9 cellular contexts compared by ENCODE assay signal in the genomic region with DNA sequence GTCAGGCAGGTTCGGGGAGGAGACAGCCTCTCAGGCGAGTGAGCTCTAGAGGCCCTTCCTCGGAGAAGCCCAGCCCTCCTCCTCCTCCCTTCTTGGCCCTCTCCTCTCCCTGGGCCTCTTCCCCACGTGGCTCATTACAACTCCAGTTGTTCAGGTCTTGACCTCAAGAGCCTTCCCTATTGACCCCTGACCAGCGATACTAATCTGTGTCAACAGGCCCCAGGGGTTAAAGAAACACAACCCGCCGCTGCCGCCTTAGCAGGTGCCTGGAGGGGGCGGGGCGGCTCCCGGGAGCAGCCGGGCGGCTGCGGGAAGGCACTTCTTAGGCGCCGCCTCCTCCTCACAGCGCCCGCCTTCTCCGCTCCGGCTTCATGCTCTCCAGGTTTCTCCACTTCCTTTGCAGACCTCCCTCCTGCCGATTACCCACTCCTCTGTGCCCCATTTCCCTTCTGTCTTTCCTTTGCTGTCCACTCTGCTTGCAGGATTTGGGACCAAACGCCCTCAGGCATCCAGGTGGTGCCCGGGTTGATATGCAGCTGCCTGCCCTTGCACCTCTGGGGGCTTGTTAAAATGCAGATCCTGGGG. TPM values are rescaled to one million over a fixed set of nuclear protein-coding genes. Genes with fewer than 3 reads are reported as not detected.
DNase-seq lines count a peak whose midpoint lies in the region; FAIRE-seq and TF ChIP-seq lines count a peak whose summit lies in the region.
"Had no signal": no experiment of that assay in that cellular context is flagged by ENCODE, and none has a peak within 500 bp of the region (broad histone marks: within the 10 kb centered on the region; RNA-seq: fewer than 3 reads in every experiment).

No MANE protein-coding gene starts in this region.

- peak overlapping the region; percentile 21 for H3K4me3 ChIP-seq in A673 (ENCODE audit: low read depth, low read length, poor library complexity, severe bottlenecking)
- no peak overlapping the region for H3K4me3 ChIP-seq in HL-60 (replicated peaks; ENCODE audit: insufficient read depth, low read length)
- peak overlapping the region in 2 of 4 donors; percentile 15 to 25 for H3K4me3 ChIP-seq in Peyer's patch
- H3K4me3 ChIP-seq in endothelial cell of umbilical vein (replicated peaks in 1 of 3; ENCODE audit: insufficient read depth in 1 of 3, low read depth in 1 of 3, low read length in 3 of 3), result no peak overlapping the region
- peak overlapping the region; percentile 40 for H3K4me3 ChIP-seq in neural cell (ENCODE audit: low read length)
- no peak overlapping the region for H3K4me3 ChIP-seq in effector memory CD4-positive, alpha-beta T cell (ENCODE audit: insufficient read depth, low read depth, low read length, poor library complexity, severe bottlenecking)

- H3K27me3 ChIP-seq in A673 (replicated peaks; ENCODE audit: insufficient read depth, low read depth, low read length, poor library complexity), result no peaks in the 10 kb centered on the region
- no peaks in the 10 kb centered on the region for H3K27me3 ChIP-seq in HL-60 (ENCODE audit: insufficient read depth, poor library complexity, severe bottlenecking)
- no peaks in the 10 kb centered on the region for H3K27me3 ChIP-seq in Peyer's patch
- H3K27me3 ChIP-seq in endothelial cell of umbilical vein (ENCODE audit: control insufficient read depth in 2 of 2, insufficient read depth in 2 of 2, low read length in 2 of 2), result no peaks in the 10 kb centered on the region
- peaks cover 83% of the 10 kb centered on the region for H3K27me3 ChIP-seq in neural cell (ENCODE audit: insufficient read depth, low read depth, low read length)
- no peaks in the 10 kb centered on the region for H3K27me3 ChIP-seq in effector memory CD4-positive, alpha-beta T cell (replicated peaks; ENCODE audit: control insufficient read depth, insufficient read depth, low read length, poor library complexity, severe bottlenecking)

- BruUV-seq in A673 (replicated peaks; lab: Mats Ljungman, UMichigan), result no TSS peak
- BruUV-seq in endothelial cell of umbilical vein (replicated peaks; lab: Mats Ljungman, UMichigan), result no TSS peak

- dilution Hi-C loops in endothelial cell of umbilical vein (cut with MboI; ENCODE audit: extremely low pct_ligation_motif_present, low sequenced_read_pairs), result no loop called here

- no peaks in the 10 kb centered on the region for H3K9me1 ChIP-seq in endothelial cell of umbilical vein (replicated peaks; ENCODE audit: control insufficient read depth, extremely low read depth, insufficient read depth, low read length)

- TF ChIP-seq CTCF in A673 (conservative IDR thresholded peaks at IDR 0.05; ENCODE audit: low read depth, low read length) (no peak), HL-60 (IDR thresholded peaks at IDR 0.05; ENCODE audit: insufficient read depth, low read length) (no peak), Peyer's patch (IDR thresholded peaks at IDR 0.05) (no peak), endothelial cell of umbilical vein (IDR thresholded peaks at IDR 0.05; ENCODE audit: extremely low read depth in 1 of 2, insufficient read depth in 1 of 2, low read depth in 1 of 2, low read length in 2 of 2) (no peak), neural cell (IDR thresholded peaks at IDR 0.05; ENCODE audit: poor library complexity, severe bottlenecking) (no peak)

- CTCF ChIA-PET in A673 (lab: Charles Lee) (interaction anchor here (0.7 kb wide), 1 partner anchor 74 kb away, joined by 3 read pairs; no protein-coding TSS in a partner anchor), endothelial cell of umbilical vein (lab: Charles Lee) (interaction anchor here (1.5 to 15.7 kb wide), 4 partner anchors 9 to 42 kb away, joined by 3 to 463 read pairs (median 42); no protein-coding TSS in a partner anchor)

- H3K9ac ChIP-seq in endothelial cell of umbilical vein (replicated peaks; ENCODE audit: extremely low read depth, insufficient read depth, low read length) (no peak overlapping the region), neural cell (ENCODE audit: low read length) (no peak overlapping the region)

- H3F3A ChIP-seq in neural cell (ENCODE audit: insufficient read depth, low read length, poor library complexity, severe bottlenecking), result no peaks in the 10 kb centered on the region

- no peaks in the 10 kb centered on the region for H3K9me2 ChIP-seq in neural cell (ENCODE audit: insufficient read depth, low read length)

- H3K27ac ChIP-seq in A673 (ENCODE audit: low read depth, low read length, poor library complexity, severe bottlenecking) (peak overlapping the region; percentile 2), HL-60 (replicated peaks) (no peak overlapping the region), Peyer's patch (peak overlapping the region in 3 of 4 donors; percentile 42 to 65 (median 59)), endothelial cell of umbilical vein (ENCODE audit: insufficient read depth, low read depth, low read length) (no peak overlapping the region), neural cell (ENCODE audit: low read length) (no peak overlapping the region)
- no peak overlapping the region for H3K27ac ChIP-seq in effector memory CD4-positive, alpha-beta T cell (ENCODE audit: insufficient read depth, low read length, poor library complexity, severe bottlenecking)

- DNase-seq in A673 (ENCODE audit: low spot score) (peak; percentile 75), HL-60 (ENCODE audit: low read depth in 1 of 2, low spot score in 1 of 2) (peak; percentile 46 to 61), Peyer's patch (peak; percentile 22 to 86 (median 84)), endothelial cell of umbilical vein (ENCODE audit: low read depth, low spot score) (peak; percentile 49), KG1 (lab: John Stamatoyannopoulos, UW) (no peak), cortex of kidney (lab: John Stamatoyannopoulos, UW) (no peak)
- no peak for DNase-seq in effector memory CD4-positive, alpha-beta T cell

- H3K9me3 ChIP-seq in A673 (ENCODE audit: low read depth, low read length, poor library complexity, severe bottlenecking) (no peaks in the 10 kb centered on the region), Peyer's patch (no peaks in the 10 kb centered on the region), endothelial cell of umbilical vein (replicated peaks; ENCODE audit: control insufficient read depth, insufficient read depth, low read length) (no peaks in the 10 kb centered on the region), neural cell (ENCODE audit: low read length) (no peaks in the 10 kb centered on the region)
- H3K9me3 ChIP-seq in effector memory CD4-positive, alpha-beta T cell (ENCODE audit: control insufficient read depth, low read length), result no peaks in the 10 kb centered on the region

- H3K4me1 ChIP-seq in A673 (ENCODE audit: insufficient read depth, low read length, poor library complexity, severe bottlenecking) (peaks cover 55% of the 10 kb centered on the region), Peyer's patch (peaks cover 7 to 62% (median 10%) of the 10 kb centered on the region in 4 donors), endothelial cell of umbilical vein (ENCODE audit: control insufficient read depth, extremely low read depth, insufficient read depth, low read length) (peaks cover 53% of the 10 kb centered on the region)
- no peaks in the 10 kb centered on the region for H3K4me1 ChIP-seq in effector memory CD4-positive, alpha-beta T cell (ENCODE audit: control insufficient read depth, insufficient read depth, low read length, poor library complexity, severe bottlenecking)

- FAIRE-seq in endothelial cell of umbilical vein (lab: Jason Lieb, UNC), result peak; percentile 61
- FAIRE-seq: colon had no signal

- H3K36me3 ChIP-seq in A673 (ENCODE audit: insufficient read depth, low read length, poor library complexity, severe bottlenecking), result no peaks in the 10 kb centered on the region
- no peaks in the 10 kb centered on the region for H3K36me3 ChIP-seq in Peyer's patch
- H3K36me3 ChIP-seq in endothelial cell of umbilical vein (ENCODE audit: control insufficient read depth in 2 of 2, extremely low read depth in 1 of 2, insufficient read depth in 2 of 2, low read length in 2 of 2), result peaks cover 0 to 3% of the 10 kb centered on the region in 2 experiments
- H3K36me3 ChIP-seq in neural cell (ENCODE audit: insufficient read depth, low read length), result no peaks in the 10 kb centered on the region
- H3K36me3 ChIP-seq in effector memory CD4-positive, alpha-beta T cell (ENCODE audit: control insufficient read depth, insufficient read depth, low read length), result no peaks in the 10 kb centered on the region

- no peak for TF ChIP-seq EP300 in neural cell (conservative IDR thresholded peaks at IDR 0.05; ENCODE audit: poor library complexity, severe bottlenecking)

- POLR2A ChIA-PET in A673 (lab: Charles Lee; ENCODE audit: low non-redundant PET), result interaction anchor here (0.6 kb wide), 1 partner anchor 10 kb away, joined by 3 read pairs; no protein-coding TSS in a partner anchor
- POLR2A ChIA-PET in endothelial cell of umbilical vein (lab: Charles Lee), result no interaction called here

- H4K20me1 ChIP-seq in endothelial cell of umbilical vein (replicated peaks; ENCODE audit: control insufficient read depth, extremely low read depth, insufficient read depth, low read length) (no peaks in the 10 kb centered on the region), neural cell (ENCODE audit: insufficient read depth) (no peaks in the 10 kb centered on the region)

- intact Hi-C loops in A673 (cut with micrococcal nuclease; ENCODE audit: unreplicated experiment), result no loop called here
- intact Hi-C loops in endothelial cell of umbilical vein (cut with micrococcal nuclease), result loop anchor here (5.0 kb wide), 1 partner anchor 41 kb away; no protein-coding TSS in a partner anchor

- TF ChIP-seq POLR2A in Peyer's patch (IDR thresholded peaks at IDR 0.05) (no peak), endothelial cell of umbilical vein (IDR thresholded peaks at IDR 0.05; ENCODE audit: low read depth, low read length) (no peak)

- H3K4me2 ChIP-seq in endothelial cell of umbilical vein (ENCODE audit: insufficient read depth, low read length) (peak overlapping the region; percentile 20), neural cell (ENCODE audit: low read length) (no peak overlapping the region)

- H2AFZ ChIP-seq in endothelial cell of umbilical vein (ENCODE audit: low read depth, low read length), result peak overlapping the region; percentile 6
- H2AFZ ChIP-seq in neural cell (ENCODE audit: low read depth, low read length), result peak overlapping the region; percentile 3

- no peaks in the 10 kb centered on the region for H3K79me2 ChIP-seq in endothelial cell of umbilical vein (ENCODE audit: control insufficient read depth, insufficient read depth, low read length)
- H3K79me2 ChIP-seq in neural cell (replicated peaks; ENCODE audit: insufficient read depth, low read length), result no peaks in the 10 kb centered on the region

- no peak for TF ChIP-seq RAD21 in neural cell (conservative IDR thresholded peaks at IDR 0.05)

RNA-seq across cellular contexts. Expression of a gene that starts 51.0 kb away (rescaled TPM):
- total RNA-seq in A673 (2021), result not detected in 2 replicates
- 10 to 100 TPM in 1 of 4 donors, 1 to 10 TPM in 3; 1.2 to 21.5 (median 4.9) TPM for total RNA-seq in Peyer's patch
- total RNA-seq in endothelial cell of umbilical vein, result 74.4 and 91.5 TPM in 2 replicates
- 87.3 and 141 TPM in 2 replicates for polyA plus RNA-seq in endothelial cell of umbilical vein
- polyA plus RNA-seq in endothelial cell of umbilical vein (2011; cell fraction: cytosol; rRNA removed), result 40.8 and 60.9 TPM in 2 replicates
- polyA plus RNA-seq in endothelial cell of umbilical vein (2011; cell fraction: nucleus; rRNA removed), result 42.5 and 44.4 TPM in 2 replicates
- 47.3 and 75.1 TPM in 2 replicates for polyA plus RNA-seq in endothelial cell of umbilical vein (2012)
- 16.2 and 18.2 TPM in 2 replicates for polyA minus RNA-seq in endothelial cell of umbilical vein
- not detected for polyA minus RNA-seq in endothelial cell of umbilical vein (2011; cell fraction: cytosol; rRNA and poly(A)+ RNA removed)
- polyA minus RNA-seq in endothelial cell of umbilical vein (2011; cell fraction: nucleus; rRNA and poly(A)+ RNA removed), result 9.0 and 18.8 TPM in 2 replicates
- not detected in 2 replicates for polyA plus RNA-seq in neural cell
- not detected in 2 replicates for polyA minus RNA-seq in neural cell

RNA-seq across cellular contexts. Expression of a gene that starts 56.4 kb away (rescaled TPM):
- total RNA-seq in A673 (2021) (69.7 and 77.9 TPM in 2 replicates), Peyer's patch (10 to 100 TPM; 13.5 to 56.9 (median 40.0) TPM), endothelial cell of umbilical vein (18.7 and 37.7 TPM in 2 replicates)
- polyA plus RNA-seq in endothelial cell of umbilical vein (8.7 and 9.8 TPM in 2 replicates), neural cell (not detected in 2 replicates)
- 11.9 and 12.6 TPM in 2 replicates for polyA plus RNA-seq in endothelial cell of umbilical vein (2011; cell fraction: cytosol; rRNA removed)
- polyA plus RNA-seq in endothelial cell of umbilical vein (2011; cell fraction: nucleus; rRNA removed), result 8.6 and 11.6 TPM in 2 replicates
- 22.4 and 30.5 TPM in 2 replicates for polyA plus RNA-seq in endothelial cell of umbilical vein (2012)
- polyA minus RNA-seq in endothelial cell of umbilical vein (7.3 and 7.7 TPM in 2 replicates), neural cell (not detected in 2 replicates)
- polyA minus RNA-seq in endothelial cell of umbilical vein (2011; cell fraction: cytosol; rRNA and poly(A)+ RNA removed), result 1.3 TPM
- 5.5 and 7.2 TPM in 2 replicates for polyA minus RNA-seq in endothelial cell of umbilical vein (2011; cell fraction: nucleus; rRNA and poly(A)+ RNA removed)

Comparison
In these comparisons a context has a peak if more than half of its experiments do, and no peak if none do; other contexts are left out.
1. DNase-seq: peak in A673 (single experiment), HL-60 (2 of 2), Peyer's patch (3 of 3) and endothelial cell of umbilical vein (single experiment); none in KG1 (single experiment), effector memory CD4-positive, alpha-beta T cell (0 of 3) and cortex of kidney (single experiment).
2. H3K27ac ChIP-seq: peak in A673 (single experiment) and Peyer's patch (3 of 4); none in HL-60 (single experiment), endothelial cell of umbilical vein (single experiment), neural cell (single experiment) and effector memory CD4-positive, alpha-beta T cell (single experiment).
3. H3K4me3 ChIP-seq: peak in A673 (single experiment) and neural cell (single experiment); none in HL-60 (single experiment), endothelial cell of umbilical vein (0 of 3) and effector memory CD4-positive, alpha-beta T cell (single experiment).